In the genomic region with DNA sequence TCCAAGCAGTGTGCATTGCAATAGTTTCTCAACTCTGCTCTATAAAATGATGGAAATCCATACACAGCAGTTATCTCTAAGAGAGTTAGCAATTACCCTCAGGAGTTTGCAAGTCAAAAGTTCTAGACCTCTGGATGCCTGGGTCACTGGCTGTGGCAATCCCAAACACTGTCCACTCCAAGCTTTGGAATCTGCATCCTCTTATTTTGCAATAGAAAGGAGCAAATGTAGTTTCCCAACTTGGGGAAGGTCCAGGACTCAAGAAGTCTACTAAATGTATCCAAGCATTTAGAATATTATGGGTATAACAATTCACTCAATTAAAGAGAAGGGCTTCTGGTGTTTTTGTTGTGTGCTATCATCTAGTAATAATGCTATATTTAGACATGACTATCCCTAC, we compare ENCODE assay signal across 21 cellular contexts.
DNase-seq lines count a peak whose midpoint lies in the region; ATAC-seq, FAIRE-seq and TF ChIP-seq lines count a peak whose summit lies in the region.
"Had no signal": no experiment of that assay in that cellular context is flagged by ENCODE, and none has a peak within 500 bp of the region (broad histone marks: within the 10 kb centered on the region; RNA-seq: fewer than 3 reads in every experiment).

No MANE protein-coding gene starts in this region.

- no peaks in the 10 kb centered on the region for H3K4me1 ChIP-seq in kidney (ENCODE audit: control insufficient read depth in 1 of 2, insufficient read depth in 1 of 2, low read depth in 1 of 2, low read length in 2 of 2)
- H3K4me1 ChIP-seq: BE2C, HAP-1 had no signal

- FAIRE-seq in kidney (lab: Jason Lieb, UNC) = no peak
- FAIRE-seq: D721Med, H1, HepG2, HTR-8/SVneo had no signal

- H3K4me3 ChIP-seq in AG10803 (ENCODE audit: low read length) (no peak overlapping the region), foreskin fibroblast (ENCODE audit: low read depth in 1 of 2, low read length in 2 of 2) (no peak overlapping the region), kidney (ENCODE audit: low read length in 2 of 2) (no peak overlapping the region)
- H3K4me3 ChIP-seq: HAP-1 had no signal

- H3K9ac ChIP-seq in kidney (ENCODE audit: low read length in 2 of 2) = no peak overlapping the region

- TF ChIP-seq CTCF in AG10803 (conservative IDR thresholded peaks at IDR 0.05; ENCODE audit: low read length) = no peak
- no peak for TF ChIP-seq CTCF in foreskin fibroblast (IDR thresholded peaks at IDR 0.05; ENCODE audit: low read depth, low read length)
- no peak for TF ChIP-seq CTCF in kidney (IDR thresholded peaks at IDR 0.05; ENCODE audit: borderline replicate concordance, extremely low read depth, insufficient read depth)

- no peaks in the 10 kb centered on the region for H3K36me3 ChIP-seq in kidney (ENCODE audit: control insufficient read depth in 1 of 2, insufficient read depth in 2 of 2, low read length in 2 of 2)
- H3K36me3 ChIP-seq: BE2C, HAP-1 had no signal

- H3K9me3 ChIP-seq in kidney (ENCODE audit: control insufficient read depth in 1 of 2, low read length in 2 of 2) = no peaks in the 10 kb centered on the region
- H3K9me3 ChIP-seq: BE2C, HAP-1 had no signal

- ATAC-seq in GM19328 (IDR thresholded peaks at IDR 0.05; ENCODE audit: unreplicated experiment) = no peak
- ATAC-seq in GM18858 (IDR thresholded peaks at IDR 0.05; ENCODE audit: unreplicated experiment) = no peak
- ATAC-seq: HepG2 had no signal

- intact Hi-C loops in kidney (cut with DNase I) = no loop called here

- no peak overlapping the region for H3K27ac ChIP-seq in kidney (ENCODE audit: low read depth in 2 of 2, low read length in 2 of 2)
- H3K27ac ChIP-seq: C4-2B had no signal

- DNase-seq in AG10803 (ENCODE audit: low read depth) = peak; percentile 66
- peak; percentile 34 for DNase-seq in GM03348 (ENCODE audit: low spot score)
- DNase-seq in fibroblast of gingiva (ENCODE audit: low read depth) = peak; percentile 63
- DNase-seq in foreskin fibroblast = peak; percentile 37 to 64
- no peak for DNase-seq in COLO668 (lab: John Stamatoyannopoulos, UW; ENCODE audit: unreplicated experiment)
- no peak for DNase-seq in kidney
- DNase-seq: ACHN; BE2C; CD4-positive, alpha-beta memory T cell; COR-L47; DMS153; DMS79 treated with DMSO at 0.1 percent for 48 hours; GDM1 had no signal

Comparison
In these comparisons a context has a peak if more than half of its experiments do, and no peak if none do; other contexts are left out.
1. DNase-seq: peak in AG10803 (single experiment), GM03348 (single experiment), fibroblast of gingiva (single experiment) and foreskin fibroblast (2 of 2); none in COLO668 (single experiment) and kidney (single experiment).